Comparison of ENCODE assay signal across 8 cellular contexts in genomic region chr12:79420146-79420618, GRCh38.
A peak's percentile ranks its signal among the peaks of the same experiment; 100 is the strongest.
DNase-seq lines count a peak whose midpoint lies in the region; ATAC-seq, FAIRE-seq and TF ChIP-seq lines count a peak whose summit lies in the region.

No MANE protein-coding gene starts in this region.

- H3K9me3 Mint-ChIP-seq in T-helper 2 cell treated with Interferon-gamma antibody and Interleukin-4, amounts not matched to agents 5 μg/mL and 100 μg/mL, for 36 hours, result no peaks in the 10 kb centered on the region

- peak overlapping the region; percentile 46 for H3K4me2 ChIP-seq in smooth muscle cell

- H3K27me3 ChIP-seq in foreskin keratinocyte, result no peaks in the 10 kb centered on the region
- no peaks in the 10 kb centered on the region for H3K27me3 ChIP-seq in smooth muscle cell (ENCODE audit: low read depth)

- H3K79me2 ChIP-seq in smooth muscle cell (ENCODE audit: low read depth), result no peaks in the 10 kb centered on the region

- H3K9me3 ChIP-seq in smooth muscle cell (replicated peaks; ENCODE audit: low read depth), result no peaks in the 10 kb centered on the region

- no peaks in the 10 kb centered on the region for H3K36me3 Mint-ChIP-seq in T-helper 2 cell treated with Interferon-gamma antibody and Interleukin-4, amounts not matched to agents 5 μg/mL and 100 μg/mL, for 36 hours (ENCODE audit: low read depth)

- no peak overlapping the region for H3K4me3 Mint-ChIP-seq in T-helper 2 cell treated with Interferon-gamma antibody and Interleukin-4, amounts not matched to agents 5 μg/mL and 100 μg/mL, for 36 hours

- H3K27ac ChIP-seq in 22Rv1 (no peak overlapping the region), foreskin keratinocyte (no peak overlapping the region), smooth muscle cell (ENCODE audit: low read depth) (peak overlapping the region; percentile 92)

- no peaks in the 10 kb centered on the region for H3K36me3 ChIP-seq in smooth muscle cell (ENCODE audit: low read depth)

- H3K4me3 ChIP-seq in smooth muscle cell, result no peak overlapping the region

- DNase-seq in RCC 7860 (ENCODE audit: low spot score) (peak; percentile 91), foreskin keratinocyte (peak; percentile 69 to 82), smooth muscle cell (lab: John Stamatoyannopoulos, UW; ENCODE audit: unreplicated experiment) (no peak), NCI-H128 (lab: John Stamatoyannopoulos, UW; ENCODE audit: unreplicated experiment) (no peak)
- DNase-seq in activated CD8-positive, alpha-beta memory T cell treated with anti-CD3 and anti-CD28 coated beads for 24 hours, result no peak
- DNase-seq in T-helper 2 cell treated with Interferon-gamma antibody and Interleukin-4, amounts not matched to agents 5 μg/mL and 100 μg/mL, for 36 hours (ENCODE audit: low spot score), result no peak

- peak; percentile 92 for FAIRE-seq in RCC 7860 (lab: Jason Lieb, UNC)

- H3K27me3 Mint-ChIP-seq in T-helper 2 cell treated with Interferon-gamma antibody and Interleukin-4, amounts not matched to agents 5 μg/mL and 100 μg/mL, for 36 hours (ENCODE audit: low read depth), result no peaks in the 10 kb centered on the region

- peaks cover 31% of the 10 kb centered on the region for H3K4me1 ChIP-seq in foreskin keratinocyte
- peaks cover 66% of the 10 kb centered on the region for H3K4me1 ChIP-seq in smooth muscle cell (ENCODE audit: low read depth)

- peak overlapping the region; percentile 62 for H3K9ac ChIP-seq in smooth muscle cell (ENCODE audit: low read depth)

- no peak overlapping the region for H3K27ac Mint-ChIP-seq in T-helper 2 cell treated with Interferon-gamma antibody and Interleukin-4, amounts not matched to agents 5 μg/mL and 100 μg/mL, for 36 hours

- H4K20me1 ChIP-seq in smooth muscle cell (ENCODE audit: low read depth), result no peaks in the 10 kb centered on the region

- peak; percentile 87 for TF ChIP-seq CTCF in 22Rv1 (IDR thresholded peaks at IDR 0.05)
- peak; percentile 92 for TF ChIP-seq CTCF in foreskin keratinocyte (conservative IDR thresholded peaks at IDR 0.05)
- TF ChIP-seq CTCF in smooth muscle cell (IDR thresholded peaks at IDR 0.05; ENCODE audit: borderline replicate concordance, insufficient read depth, poor library complexity, severe bottlenecking), result peak; percentile 54

- peaks cover 8% of the 10 kb centered on the region for H3F3A ChIP-seq in smooth muscle cell (ENCODE audit: low read depth)

- H3K4me1 Mint-ChIP-seq in T-helper 2 cell treated with Interferon-gamma antibody and Interleukin-4, amounts not matched to agents 5 μg/mL and 100 μg/mL, for 36 hours (ENCODE audit: low read depth), result no peaks in the 10 kb centered on the region

- ATAC-seq in GM18861 (IDR thresholded peaks at IDR 0.05; ENCODE audit: unreplicated experiment), result peak; percentile 38
- ATAC-seq in foreskin keratinocyte, result peak; percentile 72

- peak overlapping the region; percentile 29 for H2AFZ ChIP-seq in smooth muscle cell (ENCODE audit: low read depth)

Comparison
In these comparisons a context has a peak if more than half of its experiments do, and no peak if none do; other contexts are left out.
1. DNase-seq: peak in RCC 7860 (single experiment) and foreskin keratinocyte (2 of 2); none in smooth muscle cell (single experiment), activated CD8-positive, alpha-beta memory T cell treated with anti-CD3 and anti-CD28 coated beads for 24 hours (single experiment), T-helper 2 cell treated with Interferon-gamma antibody and Interleukin-4, amounts not matched to agents 5 μg/mL and 100 μg/mL, for 36 hours (single experiment) and NCI-H128 (single experiment).
2. Peak in every context shown above with its lines, with median percentiles within 50 percentile points of each other: CTCF ChIP-seq.